Comparison of ENCODE assay signal across 23 cellular contexts in the genomic region with DNA sequence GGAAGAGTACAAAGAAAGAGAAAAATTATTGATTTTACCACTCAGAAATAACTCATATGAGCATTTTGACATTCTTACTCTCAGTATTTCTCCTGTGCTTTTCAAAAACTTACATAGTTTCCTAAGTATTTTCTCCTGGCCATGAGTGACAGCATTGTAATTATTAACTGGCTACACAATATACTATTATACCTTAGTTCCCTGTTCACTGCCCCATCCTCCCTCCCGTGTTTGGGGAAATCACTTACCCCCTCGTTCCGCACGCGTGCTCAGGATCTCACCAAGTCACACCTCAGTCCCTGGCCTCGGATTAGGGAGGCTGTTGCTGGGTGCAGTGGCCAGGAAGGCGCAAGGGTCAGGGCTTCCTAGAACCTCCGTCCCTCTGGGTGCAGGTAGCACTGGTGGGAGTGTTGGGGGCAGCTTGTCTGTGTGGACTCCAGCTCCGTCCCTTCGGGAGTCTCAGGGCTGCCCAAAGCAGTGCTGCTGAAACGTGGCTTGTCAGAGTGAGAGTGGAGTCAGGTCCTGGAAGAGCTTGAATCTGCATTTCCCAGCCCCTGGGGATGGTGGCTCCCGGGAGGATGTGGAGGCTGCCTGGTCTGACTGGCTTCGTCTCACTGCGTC. TPM values are rescaled to one million over a fixed set of nuclear protein-coding genes. Genes with fewer than 3 reads are reported as not detected.
DNase-seq lines count a peak whose midpoint lies in the region; ATAC-seq, FAIRE-seq and TF ChIP-seq lines count a peak whose summit lies in the region.
"Had no signal": no experiment of that assay in that cellular context is flagged by ENCODE, and none has a peak within 500 bp of the region (broad histone marks: within the 10 kb centered on the region; RNA-seq: fewer than 3 reads in every experiment).

No MANE protein-coding gene starts in this region.

- no peak overlapping the region for H2BK20ac ChIP-seq in H1 (ENCODE audit: low read length)

- H4K8ac ChIP-seq in H1 (ENCODE audit: extremely low read depth, insufficient read depth, low read length), result no peak overlapping the region

- H3K9me3 ChIP-seq in H1 (ENCODE audit: insufficient read depth in 2 of 2, low read depth in 1 of 2, low read length in 1 of 2), result no peaks in the 10 kb centered on the region
- H3K9me3 ChIP-seq: MG63 had no signal

- TF ChIP-seq CTCF in VCaP (conservative IDR thresholded peaks at IDR 0.05) (no peak), H1 (IDR thresholded peaks at IDR 0.05; ENCODE audit: control extremely low read depth in 1 of 3, insufficient read depth in 1 of 3, low read depth in 1 of 3, low read length in 3 of 3) (no peak)

- H2BK12ac ChIP-seq in H1 (ENCODE audit: low read depth, low read length), result no peak overlapping the region

- H3K9ac ChIP-seq in H1 (replicated peaks in 1 of 4; ENCODE audit: extremely low read depth in 1 of 4, low read depth in 3 of 4, low read length in 3 of 4), result no peak overlapping the region

- no peaks in the 10 kb centered on the region for H3K23me2 ChIP-seq in H1 (ENCODE audit: low read depth, low read length)

- peaks cover 13 to 16% of the 10 kb centered on the region in 2 experiments for H4K20me1 ChIP-seq in H1 (replicated peaks in 1 of 2; ENCODE audit: control insufficient read depth in 1 of 2, insufficient read depth in 2 of 2, low read length in 2 of 2)

- peak overlapping the region; percentile 37 for H3K27ac Mint-ChIP-seq in stimulated activated naive B cell treated with anti-CD40 and anti-IgM and Interleukin-4, amounts not matched to agents 10 μg/mL and 1 μg/mL and 100 μg/mL, for 72 hours
- H3K27ac Mint-ChIP-seq: B cell, CD14-positive monocyte, T-cell had no signal

- peaks cover 3 to 27% (median 16%) of the 10 kb centered on the region in 4 experiments; a peak in 7 of 8 replicates for H3K36me3 ChIP-seq in H1 (ENCODE audit: control insufficient read depth in 2 of 4, insufficient read depth in 4 of 4, low read length in 3 of 4)

- no peak overlapping the region for H2AFZ ChIP-seq in H1 (ENCODE audit: low read length)

- H3K4me3 Mint-ChIP-seq in stimulated activated naive B cell treated with anti-CD40 and anti-IgM and Interleukin-4, amounts not matched to agents 10 μg/mL and 1 μg/mL and 100 μg/mL, for 72 hours, result no peak overlapping the region
- H3K4me3 Mint-ChIP-seq: B cell; CD14-positive monocyte; CD8-positive, alpha-beta memory T cell; T-cell had no signal

- no peak overlapping the region for H3K14ac ChIP-seq in H1 (ENCODE audit: insufficient read length)

- H3K27me3 Mint-ChIP-seq in stimulated activated naive B cell treated with anti-CD40 and anti-IgM and Interleukin-4, amounts not matched to agents 10 μg/mL and 1 μg/mL and 100 μg/mL, for 72 hours, result no peaks in the 10 kb centered on the region
- H3K27me3 Mint-ChIP-seq: B cell; CD8-positive, alpha-beta memory T cell; T-cell had no signal

- CTCF ChIA-PET in H1 (lab: Charles Lee; ENCODE audit: partially characterized antibody), result interaction anchor here (1.0 to 3.2 kb wide), 2 partner anchors 16 to 42 kb away, joined by 3 to 19 read pairs; no protein-coding TSS in a partner anchor

- H3K36me3 Mint-ChIP-seq in stimulated activated naive B cell treated with anti-CD40 and anti-IgM and Interleukin-4, amounts not matched to agents 10 μg/mL and 1 μg/mL and 100 μg/mL, for 72 hours, result peaks cover 36 to 56% of the 10 kb centered on the region in 2 donors

- H3K23ac ChIP-seq in H1 (ENCODE audit: insufficient read length), result no peak overlapping the region

- no peak overlapping the region for H3K4me3 ChIP-seq in H1 (ENCODE audit: extremely low read depth in 1 of 4, insufficient read depth in 2 of 4, low read depth in 3 of 4, low read length in 4 of 4)
- H3K4me3 ChIP-seq: MG63 had no signal

- no peaks in the 10 kb centered on the region for H3K9me3 Mint-ChIP-seq in stimulated activated naive B cell treated with anti-CD40 and anti-IgM and Interleukin-4, amounts not matched to agents 10 μg/mL and 1 μg/mL and 100 μg/mL, for 72 hours
- H3K9me3 Mint-ChIP-seq: CD14-positive monocyte; CD8-positive, alpha-beta memory T cell; T-cell had no signal

- no peak overlapping the region for H2BK120ac ChIP-seq in H1 (replicated peaks; ENCODE audit: low read depth, low read length)

- H3K18ac ChIP-seq in H1 (ENCODE audit: extremely low read depth, low read length), result no peak overlapping the region

- no peak for ATAC-seq in stimulated activated naive B cell treated with anti-CD40 and anti-IgM and Interleukin-4, amounts not matched to agents 10 μg/mL and 1 μg/mL and 100 μg/mL, for 72 hours (replicated peaks)
- ATAC-seq: T-cell had no signal

- no peak overlapping the region for H2AK5ac ChIP-seq in H1 (ENCODE audit: low read depth, low read length)

- H3K4me1 ChIP-seq in H1 (replicated peaks in 1 of 4; ENCODE audit: control insufficient read depth in 3 of 4, insufficient read depth in 4 of 4, low read length in 3 of 4), result no peaks in the 10 kb centered on the region

- no peak overlapping the region for H4K91ac ChIP-seq in H1 (replicated peaks; ENCODE audit: insufficient read length, low read length)

- peaks cover 6 to 7% of the 10 kb centered on the region in 2 donors for H3K4me1 Mint-ChIP-seq in stimulated activated naive B cell treated with anti-CD40 and anti-IgM and Interleukin-4, amounts not matched to agents 10 μg/mL and 1 μg/mL and 100 μg/mL, for 72 hours
- H3K4me1 Mint-ChIP-seq: B cell, CD14-positive monocyte had no signal

- H3K4me2 ChIP-seq in H1 (ENCODE audit: insufficient read depth in 1 of 2, low read depth in 2 of 2, low read length in 2 of 2), result no peak overlapping the region

- H3K4ac ChIP-seq in H1 (replicated peaks; ENCODE audit: insufficient read length, low read depth, low read length), result no peak overlapping the region

- H3K79me1 ChIP-seq in H1 (ENCODE audit: low read depth, low read length), result no peaks in the 10 kb centered on the region

- DNase-seq in H1 (ENCODE audit: low read depth in 1 of 2, low spot score in 2 of 2) (no peak), LoVo (ENCODE audit: low spot score) (no peak), NCI-H345 (lab: John Stamatoyannopoulos, UW) (no peak)
- DNase-seq in stimulated activated naive B cell treated with anti-CD40 and anti-IgM and Interleukin-4, amounts not matched to agents 10 μg/mL and 1 μg/mL and 100 μg/mL, for 72 hours, result no peak
- DNase-seq: CD8-positive, alpha-beta memory T cell; DMS 273 treated with DMSO at 0.1 percent for 48 hours; DMS79 treated with DMSO at 0.1 percent for 48 hours; GF-D8; H7; KBM-7; MG63; NCI-H1417; NCI-H1694; NCI-H2029 treated with DMSO at 0.1 percent for 48 hours; NCI-H510A; NCI-H69; SHP77; T-cell had no signal

- no peak overlapping the region for H3K56ac ChIP-seq in H1 (replicated peaks; ENCODE audit: insufficient read length, low read depth, low read length)

- H2BK15ac ChIP-seq in H1 (ENCODE audit: low read length), result no peak overlapping the region

- POLR2A ChIA-PET in H1 (lab: Charles Lee; ENCODE audit: partially characterized antibody), result interaction anchor here (1.3 to 1.6 kb wide), 2 partner anchors 9 to 28 kb away, joined by 3 to 4 read pairs; no protein-coding TSS in a partner anchor

- 86% methylated on average over 13 of the region's 14 CpGs; no CpG with 5 or more reads in 1 of the 2 experiments for WGBS in H1 (ENCODE audit: extremely low coverage in 1 of 2, insufficient coverage in 1 of 2, insufficient read length in 1 of 2, insufficient replicate concordance in 2 of 2, low coverage in 1 of 2, low lambda C conversion rate in 2 of 2, missing lambda C conversion rate in 1 of 2), 2 experiments

- no peak for TF ChIP-seq EP300 in H1 (IDR thresholded peaks at IDR 0.05; ENCODE audit: borderline replicate concordance in 1 of 2, low read depth in 2 of 2, low read length in 2 of 2)

- H3K27me3 ChIP-seq in H1 (replicated peaks in 1 of 4; ENCODE audit: control insufficient read depth in 3 of 4, extremely low read depth in 1 of 4, insufficient read depth in 3 of 4, low read length in 3 of 4), result no peaks in the 10 kb centered on the region
- H3K27me3 ChIP-seq: MG63 had no signal

- H2BK5ac ChIP-seq in H1 (ENCODE audit: low read depth, low read length), result no peak overlapping the region

- TF ChIP-seq POLR2A in H1 (IDR thresholded peaks at IDR 0.05; ENCODE audit: control extremely low read depth in 1 of 2, low read depth in 2 of 2, low read length in 2 of 2), result no peak

- H3K27ac ChIP-seq in VCaP (peak overlapping the region; percentile 13; the same call in 1 of the 2 replicates), H1 (ENCODE audit: low read depth, low read length) (0 out of 2 replicates have a peak overlapping the region, but pooled peaks have one; percentile 34)

- no peak for TF ChIP-seq RAD21 in H1 (IDR thresholded peaks at IDR 0.05 in 1 of 2, conservative IDR thresholded peaks at IDR 0.05 in 1 of 2; ENCODE audit: low read depth in 2 of 2, low read length in 2 of 2)

- no peaks in the 10 kb centered on the region for H3K79me2 ChIP-seq in H1 (ENCODE audit: control insufficient read depth in 1 of 2, insufficient read depth in 2 of 2, low read length in 2 of 2)

- FAIRE-seq in H1 (lab: Jason Lieb, UNC), result no peak
- FAIRE-seq: GM12892, GM19239 had no signal

- no peak overlapping the region for H4K5ac ChIP-seq in H1 (ENCODE audit: insufficient read length, low read depth, low read length)

RNA-seq across cellular contexts. Expression of gene ATG4B, which starts 23.2 kb away (rescaled TPM):
- 93.7 and 103 TPM in 2 replicates for total RNA-seq in H1 (2021; fragmentation: NEBNext Ultra II Directional; extraction: Animal tissue kit (Norgen Biotek cat#: 25700))
- polyA plus RNA-seq in H1 (2011; rRNA removed), result 155 and 189 TPM in 2 replicates
- polyA plus RNA-seq in H1 (2011; cell fraction: cytosol; rRNA removed), result 126 TPM
- polyA plus RNA-seq in H1 (2011; cell fraction: nucleus; rRNA removed), result 463 TPM
- 95.7 to 118 TPM (median 113 TPM) in 4 replicates for polyA plus RNA-seq in H1 (2012, experiment 1 of 2)
- 126 TPM for polyA plus RNA-seq in H1 (2012, experiment 2 of 2)
- polyA plus RNA-seq in H1 (2013, experiment 1 of 2), result 66.7 TPM
- 63.5 TPM for polyA plus RNA-seq in H1 (2013, experiment 2 of 2)
- polyA minus RNA-seq in H1 (2011; rRNA and poly(A)+ RNA removed), result 135 and 164 TPM in 2 replicates
- 65.7 TPM for polyA minus RNA-seq in H1 (2011; cell fraction: cytosol; rRNA and poly(A)+ RNA removed)
- 123 TPM for polyA minus RNA-seq in H1 (2011; cell fraction: nucleus; rRNA and poly(A)+ RNA removed)

RNA-seq across cellular contexts. Expression of gene THAP4, which starts 23.7 kb away (rescaled TPM):
- 78.9 and 82.8 TPM in 2 replicates for total RNA-seq in H1 (2021; fragmentation: NEBNext Ultra II Directional; extraction: Animal tissue kit (Norgen Biotek cat#: 25700))
- 83.6 and 108 TPM in 2 replicates for polyA plus RNA-seq in H1 (2011; rRNA removed)
- polyA plus RNA-seq in H1 (2011; cell fraction: cytosol; rRNA removed), result 75.5 TPM
- polyA plus RNA-seq in H1 (2011; cell fraction: nucleus; rRNA removed), result 74.2 TPM
- 50.6 to 99.7 TPM (median 95.3 TPM) in 4 replicates for polyA plus RNA-seq in H1 (2012, experiment 1 of 2)
- 116 TPM for polyA plus RNA-seq in H1 (2012, experiment 2 of 2)
- polyA plus RNA-seq in H1 (2013, experiment 1 of 2), result 77.0 TPM
- 77.2 TPM for polyA plus RNA-seq in H1 (2013, experiment 2 of 2)
- 43.7 and 48.7 TPM in 2 replicates for polyA minus RNA-seq in H1 (2011; rRNA and poly(A)+ RNA removed)
- polyA minus RNA-seq in H1 (2011; cell fraction: cytosol; rRNA and poly(A)+ RNA removed), result 54.7 TPM
- polyA minus RNA-seq in H1 (2011; cell fraction: nucleus; rRNA and poly(A)+ RNA removed), result 25.9 TPM

RNA-seq across cellular contexts. Expression of gene DTYMK, which starts 25.9 kb away (rescaled TPM):
- total RNA-seq in H1 (2021; fragmentation: NEBNext Ultra II Directional; extraction: Animal tissue kit (Norgen Biotek cat#: 25700)), result 69.9 and 70.5 TPM in 2 replicates
- polyA plus RNA-seq in H1 (2011; rRNA removed), result 58.3 and 82.3 TPM in 2 replicates
- polyA plus RNA-seq in H1 (2011; cell fraction: cytosol; rRNA removed), result 74.7 TPM
- 77.7 TPM for polyA plus RNA-seq in H1 (2011; cell fraction: nucleus; rRNA removed)
- polyA plus RNA-seq in H1 (2012, experiment 1 of 2), result 60.0 to 66.8 TPM (median 63.3 TPM) in 4 replicates
- 92.7 TPM for polyA plus RNA-seq in H1 (2012, experiment 2 of 2)
- 60.0 TPM for polyA plus RNA-seq in H1 (2013, experiment 1 of 2)
- polyA plus RNA-seq in H1 (2013, experiment 2 of 2), result 59.1 TPM
- 19.6 and 25.7 TPM in 2 replicates for polyA minus RNA-seq in H1 (2011; rRNA and poly(A)+ RNA removed)
- 31.5 TPM for polyA minus RNA-seq in H1 (2011; cell fraction: cytosol; rRNA and poly(A)+ RNA removed)
- polyA minus RNA-seq in H1 (2011; cell fraction: nucleus; rRNA and poly(A)+ RNA removed), result 21.3 TPM

RNA-seq across cellular contexts. Expression of gene ING5, which starts 41.1 kb away (rescaled TPM):
- 47.4 and 49.7 TPM in 2 replicates for total RNA-seq in H1 (2021; fragmentation: NEBNext Ultra II Directional; extraction: Animal tissue kit (Norgen Biotek cat#: 25700))
- 41.5 and 42.5 TPM in 2 replicates for polyA plus RNA-seq in H1 (2011; rRNA removed)
- polyA plus RNA-seq in H1 (2011; cell fraction: cytosol; rRNA removed), result 44.1 TPM
- polyA plus RNA-seq in H1 (2011; cell fraction: nucleus; rRNA removed), result 91.5 TPM
- 33.8 to 49.1 TPM (median 39.8 TPM) in 4 replicates for polyA plus RNA-seq in H1 (2012, experiment 1 of 2)
- polyA plus RNA-seq in H1 (2012, experiment 2 of 2), result 14.9 TPM
- 22.2 TPM for polyA plus RNA-seq in H1 (2013, experiment 1 of 2)
- 20.1 TPM for polyA plus RNA-seq in H1 (2013, experiment 2 of 2)
- 52.8 and 60.2 TPM in 2 replicates for polyA minus RNA-seq in H1 (2011; rRNA and poly(A)+ RNA removed)
- polyA minus RNA-seq in H1 (2011; cell fraction: cytosol; rRNA and poly(A)+ RNA removed), result 26.1 TPM
- polyA minus RNA-seq in H1 (2011; cell fraction: nucleus; rRNA and poly(A)+ RNA removed), result 42.9 TPM
